ENCODE assay signal across 10 cellular contexts in genomic region chr14:24071144-24071697, GRCh38. TPM values are rescaled to one million over a fixed set of nuclear protein-coding genes. Genes with fewer than 3 reads are reported as not detected.
DNase-seq lines count a peak whose midpoint lies in the region; ATAC-seq and TF ChIP-seq lines count a peak whose summit lies in the region.
"Had no signal": no experiment of that assay in that cellular context is flagged by ENCODE, and none has a peak within 500 bp of the region (broad histone marks: within the 10 kb centered on the region; RNA-seq: fewer than 3 reads in every experiment).

TSS of gene CPNE6 (plus strand) at chr14:24071562. CDS start at chr14:24072937, 1,375 bp downstream.

- TF ChIP-seq CTCF in natural killer cell (IDR thresholded peaks at IDR 0.05) (no peak), brain (conservative IDR thresholded peaks at IDR 0.05) (no peak), progenitor cell of endocrine pancreas (IDR thresholded peaks at IDR 0.05; ENCODE audit: unreplicated experiment) (no peak)

- H3K4me3 ChIP-seq in aorta (ENCODE audit: low read length in 2 of 2) = no peak within 1 kb of the TSS

- DNase-seq in natural killer cell treated with Interleukin-12 subunit alpha and Interleukin-12 subunit beta and Interleukin-15 and Interleukin-18, amount 100 ng/mL, for 72 hours (ENCODE audit: low spot score) = no peak
- DNase-seq in natural killer cell (no peak), posterior cingulate gyrus (peak in 6 of 10 donors; percentile 37 to 90 (median 66)), aorta (peak; percentile 37 to 78), progenitor cell of endocrine pancreas (ENCODE audit: low spot score, unreplicated experiment) (no peak)
- DNase-seq: NCI-H1105, NCI-H446 treated with DMSO at 0.1 percent for 48 hours had no signal

- 27 to 30% methylated on average over 16 to 19 of the region's 19 CpGs for WGBS in aorta, 2 donors

- H3K4me1 ChIP-seq in aorta (ENCODE audit: control insufficient read depth in 1 of 2, insufficient read depth in 2 of 2, low read length in 2 of 2) = no peaks in the 10 kb centered on the region

- no peaks in the 10 kb centered on the region for H3K27me3 Mint-ChIP-seq in natural killer cell treated with Interleukin-12 subunit alpha and Interleukin-12 subunit beta and Interleukin-15 and Interleukin-18, amount 100 ng/mL, for 72 hours
- peaks cover 0 to 7% of the 10 kb centered on the region in 2 donors for H3K27me3 Mint-ChIP-seq in natural killer cell (ENCODE audit: low read depth in 2 of 2)
- peaks cover 6% of the 10 kb centered on the region for H3K27me3 Mint-ChIP-seq in brain
- peaks cover 13% of the 10 kb centered on the region for H3K27me3 Mint-ChIP-seq in progenitor cell of endocrine pancreas

- no peaks in the 10 kb centered on the region for H3K9me3 ChIP-seq in aorta (ENCODE audit: control insufficient read depth, low read length)

- no peaks in the 10 kb centered on the region for H3K36me3 ChIP-seq in aorta (ENCODE audit: control insufficient read depth in 1 of 2, insufficient read depth in 2 of 2, low read length in 1 of 2)

- H3K9me3 Mint-ChIP-seq in natural killer cell treated with Interleukin-12 subunit alpha and Interleukin-12 subunit beta and Interleukin-15 and Interleukin-18, amount 100 ng/mL, for 72 hours = no peaks in the 10 kb centered on the region
- H3K9me3 Mint-ChIP-seq in natural killer cell = no peaks in the 10 kb centered on the region
- no peaks in the 10 kb centered on the region for H3K9me3 Mint-ChIP-seq in brain
- H3K9me3 Mint-ChIP-seq in progenitor cell of endocrine pancreas (ENCODE audit: low read depth) = no peaks in the 10 kb centered on the region

- H3K27ac Mint-ChIP-seq in natural killer cell treated with Interleukin-12 subunit alpha and Interleukin-12 subunit beta and Interleukin-15 and Interleukin-18, amount 100 ng/mL, for 72 hours = no peak within 1 kb of the TSS
- H3K27ac Mint-ChIP-seq in natural killer cell = no peak within 1 kb of the TSS
- H3K27ac Mint-ChIP-seq in brain = peak within 1 kb of the TSS in 3 of 5 experiments; percentile 60 to 97 (median 68)
- no peak within 1 kb of the TSS for H3K27ac Mint-ChIP-seq in progenitor cell of endocrine pancreas

- no peak within 1 kb of the TSS for H3K27ac ChIP-seq in aorta (ENCODE audit: low read depth in 1 of 2, low read length in 2 of 2)

- no peaks in the 10 kb centered on the region for H3K36me3 Mint-ChIP-seq in natural killer cell treated with Interleukin-12 subunit alpha and Interleukin-12 subunit beta and Interleukin-15 and Interleukin-18, amount 100 ng/mL, for 72 hours
- H3K36me3 Mint-ChIP-seq in natural killer cell = no peaks in the 10 kb centered on the region
- peaks cover 10% of the 10 kb centered on the region for H3K36me3 Mint-ChIP-seq in brain
- no peaks in the 10 kb centered on the region for H3K36me3 Mint-ChIP-seq in progenitor cell of endocrine pancreas (ENCODE audit: insufficient read depth)

- peak; percentile 80 to 81 for ATAC-seq in natural killer cell treated with Interleukin-12 subunit alpha and Interleukin-12 subunit beta and Interleukin-15 and Interleukin-18, amount 100 ng/mL, for 72 hours
- ATAC-seq in natural killer cell (no peak), aorta (ENCODE audit: low FRiP score) (no peak), GM21528 (IDR thresholded peaks at IDR 0.05; ENCODE audit: low FRiP score, unreplicated experiment) (no peak), GM21723 (IDR thresholded peaks at IDR 0.05; ENCODE audit: unreplicated experiment) (no peak)

- no peaks in the 10 kb centered on the region for H3K27me3 ChIP-seq in aorta (ENCODE audit: control insufficient read depth in 1 of 2, insufficient read depth in 2 of 2, low read length in 1 of 2)

- intact Hi-C loops in natural killer cell (cut with micrococcal nuclease) (no loop called here), posterior cingulate gyrus (cut with DNase I) (no loop called here), aorta (cut with DNase I) (no loop called here)

- no peak within 1 kb of the TSS for H3K4me3 Mint-ChIP-seq in natural killer cell treated with Interleukin-12 subunit alpha and Interleukin-12 subunit beta and Interleukin-15 and Interleukin-18, amount 100 ng/mL, for 72 hours
- H3K4me3 Mint-ChIP-seq in natural killer cell (no peak within 1 kb of the TSS), brain (peak within 1 kb of the TSS in 3 of 5 experiments; percentile 15 to 66 (median 16)), progenitor cell of endocrine pancreas (ENCODE audit: low read depth) (no peak within 1 kb of the TSS)

- H3K4me1 Mint-ChIP-seq in natural killer cell treated with Interleukin-12 subunit alpha and Interleukin-12 subunit beta and Interleukin-15 and Interleukin-18, amount 100 ng/mL, for 72 hours (ENCODE audit: low read depth in 2 of 2) = peaks cover 6 to 9% of the 10 kb centered on the region in 2 donors
- no peaks in the 10 kb centered on the region for H3K4me1 Mint-ChIP-seq in natural killer cell
- peaks cover 8% of the 10 kb centered on the region for H3K4me1 Mint-ChIP-seq in brain
- H3K4me1 Mint-ChIP-seq in progenitor cell of endocrine pancreas (ENCODE audit: low read depth) = no peaks in the 10 kb centered on the region

RNA-seq across cellular contexts. Expression of gene CPNE6, which starts in this region (rescaled TPM):
- not detected for total RNA-seq in natural killer cell treated with Interleukin-12 subunit alpha and Interleukin-12 subunit beta and Interleukin-15 and Interleukin-18, amount 100 ng/mL, for 72 hours
- total RNA-seq in natural killer cell (not detected), aorta (under 1 TPM; 0.71 to 0.99 TPM), progenitor cell of endocrine pancreas (not detected in 2 replicates)
- polyA plus RNA-seq in brain (ENCODE audit: insufficient read depth, low read depth, low replicate concordance) (20.6 TPM), aorta (under 1 TPM; 0.03 to 0.25 TPM)

Comparison
In these comparisons a context has a peak if more than half of its experiments do, and no peak if none do; other contexts are left out.
1. RNA of gene CPNE6 (polyA plus RNA-seq): 20.6 TPM in brain (single experiment); 0.03 to 0.25 TPM in aorta; every median in the first group is over 10 times any median in the second.
2. Peak in ATAC-seq in natural killer cell treated with Interleukin-12 subunit alpha and Interleukin-12 subunit beta and Interleukin-15 and Interleukin-18, amount 100 ng/mL, for 72 hours; RNA of the gene not detected or under 1 TPM.
3. Peak in DNase-seq in aorta; RNA of the gene not detected or under 1 TPM.
4. DNase-seq: peak in posterior cingulate gyrus (6 of 10); none in natural killer cell treated with Interleukin-12 subunit alpha and Interleukin-12 subunit beta and Interleukin-15 and Interleukin-18, amount 100 ng/mL, for 72 hours (single experiment), natural killer cell (single experiment) and progenitor cell of endocrine pancreas (single experiment).
5. H3K27ac Mint-ChIP-seq: peak in brain (3 of 5); none in natural killer cell treated with Interleukin-12 subunit alpha and Interleukin-12 subunit beta and Interleukin-15 and Interleukin-18, amount 100 ng/mL, for 72 hours (0 of 2), natural killer cell (0 of 2) and progenitor cell of endocrine pancreas (single experiment).
6. H3K4me3 Mint-ChIP-seq: peak in brain (3 of 5); none in natural killer cell treated with Interleukin-12 subunit alpha and Interleukin-12 subunit beta and Interleukin-15 and Interleukin-18, amount 100 ng/mL, for 72 hours (single experiment), natural killer cell (single experiment) and progenitor cell of endocrine pancreas (single experiment).